ENCODE assay signal across 26 cellular contexts in the genomic region with DNA sequence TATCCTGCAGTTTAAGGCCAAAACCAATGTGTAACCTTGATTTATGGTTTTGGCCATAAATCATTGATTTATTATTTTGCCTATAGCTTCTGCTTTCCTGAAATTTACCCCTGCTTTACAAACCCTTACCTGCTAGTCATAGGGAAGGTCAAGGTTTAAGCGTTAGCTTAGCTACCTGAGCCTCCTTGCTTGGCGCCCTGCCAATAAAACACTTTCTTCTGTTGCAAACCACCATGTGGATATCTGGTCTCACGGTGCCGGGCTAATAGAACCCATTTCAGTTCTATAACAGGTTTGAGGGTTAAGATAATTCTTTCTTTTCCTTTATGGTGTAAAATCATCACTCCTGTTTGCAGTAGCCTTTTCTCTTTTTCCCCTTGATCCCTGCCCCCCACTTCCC.
DNase-seq lines count a peak whose midpoint lies in the region; ATAC-seq, FAIRE-seq and TF ChIP-seq lines count a peak whose summit lies in the region.
"Had no signal": no experiment of that assay in that cellular context is flagged by ENCODE, and none has a peak within 500 bp of the region (broad histone marks: within the 10 kb centered on the region; RNA-seq: fewer than 3 reads in every experiment).

No MANE protein-coding gene starts in this region.

- H3K4me3 ChIP-seq in CD8-positive, alpha-beta T cell (ENCODE audit: low read depth, low read length) = no peak overlapping the region
- H3K4me3 ChIP-seq in small intestine (ENCODE audit: low read depth in 1 of 2, low read length in 2 of 2) (no peak overlapping the region), breast epithelium (no peak overlapping the region)
- H3K4me3 ChIP-seq: A549; BLaER1 treated with 17β-estradiol and CSF1 and Interleukin-3, amounts not matched to agents 10 nM and 100 nM; GM23338 had no signal

- H3K27me3 Mint-ChIP-seq in CD8-positive, alpha-beta T cell (ENCODE audit: low read depth) = no peaks in the 10 kb centered on the region
- H3K27me3 Mint-ChIP-seq: CD4-positive, alpha-beta T cell had no signal

- no peaks in the 10 kb centered on the region for H3K9me3 ChIP-seq in CD8-positive, alpha-beta T cell (ENCODE audit: low read length)
- H3K9me3 ChIP-seq in small intestine (ENCODE audit: control insufficient read depth, low read depth) = no peaks in the 10 kb centered on the region
- no peaks in the 10 kb centered on the region for H3K9me3 ChIP-seq in breast epithelium
- H3K9me3 ChIP-seq: A549, BE2C had no signal

- WGBS in small intestine, 3 donors = 49 to 74% (median 53%) methylated on average over 4 of the region's 4 CpGs

- no peaks in the 10 kb centered on the region for H3K4me1 ChIP-seq in CD8-positive, alpha-beta T cell (ENCODE audit: insufficient read depth, low read length)
- H3K4me1 ChIP-seq in small intestine (ENCODE audit: control insufficient read depth in 2 of 2, insufficient read depth in 1 of 2, low read depth in 1 of 2, low read length in 1 of 2) (no peaks in the 10 kb centered on the region), breast epithelium (no peaks in the 10 kb centered on the region)
- H3K4me1 ChIP-seq: A549, BE2C had no signal

- no peaks in the 10 kb centered on the region for H3K27me3 ChIP-seq in CD8-positive, alpha-beta T cell (ENCODE audit: insufficient read depth, low read length)
- no peaks in the 10 kb centered on the region for H3K27me3 ChIP-seq in small intestine (ENCODE audit: control insufficient read depth in 2 of 2, insufficient read depth in 2 of 2, low read length in 2 of 2)
- H3K27me3 ChIP-seq in breast epithelium = no peaks in the 10 kb centered on the region
- H3K27me3 ChIP-seq: BE2C; BLaER1 treated with 17β-estradiol and CSF1 and Interleukin-3, amounts not matched to agents 10 nM and 100 nM had no signal

- no peak for TF ChIP-seq RAD21 in Ishikawa (IDR thresholded peaks at IDR 0.05; ENCODE audit: low read depth)

- POLR2A ChIA-PET in CD8-positive, alpha-beta T cell (lab: Charles Lee) = no interaction called here

- no peak for TF ChIP-seq POLR2A in breast epithelium (IDR thresholded peaks at IDR 0.05)

- H3K4me3 Mint-ChIP-seq in CD8-positive, alpha-beta T cell = no peak overlapping the region
- H3K4me3 Mint-ChIP-seq: CD14-positive monocyte; CD4-positive, alpha-beta T cell; GM23338; H9; HFFc6 had no signal

- CTCF ChIA-PET in CD8-positive, alpha-beta T cell (lab: Charles Lee) = no interaction called here

- no peaks in the 10 kb centered on the region for H3K4me1 Mint-ChIP-seq in CD8-positive, alpha-beta T cell (ENCODE audit: low read depth)
- H3K4me1 Mint-ChIP-seq: CD14-positive monocyte, GM23338 had no signal

- peak overlapping the region; percentile 49 for H3K27ac Mint-ChIP-seq in CD8-positive, alpha-beta T cell
- H3K27ac Mint-ChIP-seq: CD14-positive monocyte; CD4-positive, alpha-beta T cell; GM23338; H9; HFFc6 had no signal

- H3K27ac ChIP-seq in CD8-positive, alpha-beta T cell (ENCODE audit: low read depth, low read length) = no peak overlapping the region
- H3K27ac ChIP-seq in small intestine (ENCODE audit: low read depth in 1 of 2, low read length in 1 of 2) = no peak overlapping the region
- H3K27ac ChIP-seq in breast epithelium = no peak overlapping the region
- H3K27ac ChIP-seq: A549; BLaER1 treated with 17β-estradiol and CSF1 and Interleukin-3, amounts not matched to agents 10 nM and 100 nM had no signal

- peaks cover 63% of the 10 kb centered on the region for H3K36me3 Mint-ChIP-seq in CD8-positive, alpha-beta T cell

- no peak for ATAC-seq in CD8-positive, alpha-beta T cell
- ATAC-seq: A549, GM23338, HCT116 had no signal

- DNase-seq in NCI-H748 (lab: John Stamatoyannopoulos, UW; ENCODE audit: unreplicated experiment) = peak; percentile 18
- DNase-seq in NCI-H748 treated with DMSO at 0.1 percent for 48 hours (lab: John Stamatoyannopoulos, UW) = no peak
- no peak for DNase-seq in CD8-positive, alpha-beta T cell
- DNase-seq in small intestine = peak; percentile 59
- no peak for DNase-seq in breast epithelium (ENCODE audit: low spot score in 2 of 2)
- no peak for DNase-seq in NCI-H226
- DNase-seq: 8988T; ACHN; AML-193; BE2C; Calu3; CD4-positive, alpha-beta T cell; COR-L47; DMS53; DMS79 treated with DMSO at 0.1 percent for 48 hours; GF-D8; H9; HFFc6 had no signal

- H3K36me3 ChIP-seq in CD8-positive, alpha-beta T cell (ENCODE audit: insufficient read depth, low read length) = peaks cover 4% of the 10 kb centered on the region
- no peaks in the 10 kb centered on the region for H3K36me3 ChIP-seq in small intestine (ENCODE audit: control insufficient read depth in 2 of 2, insufficient read depth in 2 of 2, low read length in 2 of 2)
- no peaks in the 10 kb centered on the region for H3K36me3 ChIP-seq in breast epithelium
- H3K36me3 ChIP-seq: BE2C had no signal

- FAIRE-seq in small intestine (lab: Jason Lieb, UNC) = no peak
- FAIRE-seq: A549, GM12891, GM18507 had no signal

- H3K9me3 Mint-ChIP-seq in CD8-positive, alpha-beta T cell = no peaks in the 10 kb centered on the region
- H3K9me3 Mint-ChIP-seq: CD4-positive, alpha-beta T cell; HFFc6 had no signal

- no peak for TF ChIP-seq EP300 in Ishikawa (IDR thresholded peaks at IDR 0.05; ENCODE audit: borderline replicate concordance)

- no peak for TF ChIP-seq CTCF in CD8-positive, alpha-beta T cell (IDR thresholded peaks at IDR 0.05)
- no peak for TF ChIP-seq CTCF in breast epithelium (IDR thresholded peaks at IDR 0.05)

- intact Hi-C loops in CD8-positive, alpha-beta T cell (cut with DNase I, micrococcal nuclease) = no loop called here
- intact Hi-C loops in breast epithelium (cut with DNase I; ENCODE audit: low total_unique reads) = no loop called here

TF ChIP-seq in Ishikawa, 13 proteins besides CTCF, POLR2A, EP300 and RAD21:
- TF ChIP-seq NFIC (IDR thresholded peaks at IDR 0.05) (0 out of 2 replicates have a peak, but pooled peaks have one; percentile 25), TEAD4 (IDR thresholded peaks at IDR 0.05) (no peak)

Comparison
In these comparisons a context has a peak if more than half of its experiments do, and no peak if none do; other contexts are left out.
1. DNase-seq: peak in NCI-H748 (single experiment) and small intestine (single experiment); none in NCI-H748 treated with DMSO at 0.1 percent for 48 hours (single experiment), CD8-positive, alpha-beta T cell (0 of 7), breast epithelium (0 of 2) and NCI-H226 (single experiment).